ENCODE assay signal across 10 cellular contexts in genomic region chr3:50600141-50600753, GRCh38. TPM values are rescaled to one million over a fixed set of nuclear protein-coding genes. Genes with fewer than 3 reads are reported as not detected.
DNase-seq lines count a peak whose midpoint lies in the region; ATAC-seq and TF ChIP-seq lines count a peak whose summit lies in the region.
"Had no signal": no experiment of that assay in that cellular context is flagged by ENCODE, and none has a peak within 500 bp of the region (broad histone marks: within the 10 kb centered on the region; RNA-seq: fewer than 3 reads in every experiment).

No MANE protein-coding gene starts in this region.

- DNase-seq in activated naive CD4-positive, alpha-beta T cell treated with anti-CD3 and anti-CD28 coated beads, Interleukin-2, amount 10 ng/mL, durations not matched to agents 7 days and 5 days = peak; percentile 38
- DNase-seq in activated naive CD4-positive, alpha-beta T cell (lab: John Stamatoyannopoulos, UW) = no peak
- peak; percentile 58 for DNase-seq in activated naive CD8-positive, alpha-beta T cell treated with anti-CD3 and anti-CD28 coated beads, Interleukin-2, amount 10 ng/mL, durations not matched to agents 7 days and 5 days
- DNase-seq in tibial artery = no peak
- DNase-seq in AG20443 (ENCODE audit: low spot score) = no peak

- H3K27me3 Mint-ChIP-seq in activated naive CD4-positive, alpha-beta T cell treated with anti-CD3 and anti-CD28 coated beads, Interleukin-2, amount 10 ng/mL, durations not matched to agents 7 days and 5 days = peaks cover 5% of the 10 kb centered on the region
- no peaks in the 10 kb centered on the region for H3K27me3 Mint-ChIP-seq in activated naive CD8-positive, alpha-beta T cell treated with anti-CD3 and anti-CD28 coated beads, Interleukin-2, amount 10 ng/mL, durations not matched to agents 7 days and 5 days

- no peaks in the 10 kb centered on the region for H3K9me3 ChIP-seq in mucosa of rectum (ENCODE audit: control insufficient read depth in 2 of 2, low read length in 2 of 2)
- no peaks in the 10 kb centered on the region for H3K9me3 ChIP-seq in tibial artery
- H3K9me3 ChIP-seq: BE2C, MG63 had no signal

- peaks cover 86% of the 10 kb centered on the region for H3K4me1 Mint-ChIP-seq in activated naive CD4-positive, alpha-beta T cell treated with anti-CD3 and anti-CD28 coated beads, Interleukin-2, amount 10 ng/mL, durations not matched to agents 7 days and 5 days
- peaks cover 78% of the 10 kb centered on the region for H3K4me1 Mint-ChIP-seq in activated naive CD8-positive, alpha-beta T cell treated with anti-CD3 and anti-CD28 coated beads, Interleukin-2, amount 10 ng/mL, durations not matched to agents 7 days and 5 days

- no peak for ATAC-seq in activated naive CD8-positive, alpha-beta T cell treated with anti-CD3 and anti-CD28 coated beads, Interleukin-2, amount 10 ng/mL, durations not matched to agents 7 days and 5 days (ENCODE audit: low read depth)
- no peak for ATAC-seq in HG02642 (IDR thresholded peaks at IDR 0.05; ENCODE audit: poor library complexity, unreplicated experiment)
- no peak for ATAC-seq in GM21447 (IDR thresholded peaks at IDR 0.05; ENCODE audit: unreplicated experiment)

- peaks cover 63% of the 10 kb centered on the region for H3K36me3 Mint-ChIP-seq in activated naive CD4-positive, alpha-beta T cell treated with anti-CD3 and anti-CD28 coated beads, Interleukin-2, amount 10 ng/mL, durations not matched to agents 7 days and 5 days
- H3K36me3 Mint-ChIP-seq in activated naive CD8-positive, alpha-beta T cell treated with anti-CD3 and anti-CD28 coated beads, Interleukin-2, amount 10 ng/mL, durations not matched to agents 7 days and 5 days = peaks cover 42% of the 10 kb centered on the region

- H3K4me1 ChIP-seq in mucosa of rectum (ENCODE audit: control insufficient read depth in 2 of 2, insufficient read depth in 2 of 2, low read length in 2 of 2) (peaks cover 45 to 50% of the 10 kb centered on the region in 2 donors), tibial artery (peaks cover 9 to 63% (median 37%) of the 10 kb centered on the region in 4 donors)

- H3K9me3 Mint-ChIP-seq in activated naive CD4-positive, alpha-beta T cell treated with anti-CD3 and anti-CD28 coated beads, Interleukin-2, amount 10 ng/mL, durations not matched to agents 7 days and 5 days = no peaks in the 10 kb centered on the region
- H3K9me3 Mint-ChIP-seq in activated naive CD8-positive, alpha-beta T cell treated with anti-CD3 and anti-CD28 coated beads, Interleukin-2, amount 10 ng/mL, durations not matched to agents 7 days and 5 days = no peaks in the 10 kb centered on the region

- peak overlapping the region; percentile 98 for H3K4me3 Mint-ChIP-seq in activated naive CD4-positive, alpha-beta T cell treated with anti-CD3 and anti-CD28 coated beads, Interleukin-2, amount 10 ng/mL, durations not matched to agents 7 days and 5 days
- peak overlapping the region; percentile 97 for H3K4me3 Mint-ChIP-seq in activated naive CD8-positive, alpha-beta T cell treated with anti-CD3 and anti-CD28 coated beads, Interleukin-2, amount 10 ng/mL, durations not matched to agents 7 days and 5 days

- no peak for TF ChIP-seq CTCF in tibial artery (IDR thresholded peaks at IDR 0.05)

- peak overlapping the region; percentile 74 to 81 for H3K9ac ChIP-seq in mucosa of rectum (ENCODE audit: low read depth in 1 of 2, low read length in 2 of 2)

- H3K4me3 ChIP-seq in mucosa of rectum (ENCODE audit: low read length in 2 of 2) (peak overlapping the region in 1 of 2 donors; percentile 41), tibial artery (no peak overlapping the region)
- H3K4me3 ChIP-seq: MG63 had no signal

- POLR2A ChIA-PET in activated naive CD8-positive, alpha-beta T cell treated with anti-CD3 and anti-CD28 coated beads, Interleukin-2, amount 10 ng/mL, durations not matched to agents 7 days and 5 days (lab: Charles Lee) = interaction anchor here (18.1 to 25.9 kb wide), 4 partner anchors 10 to 262 kb away, joined by 439 to 3572 read pairs (median 1167); partner anchors contain the start of genes C3orf18, CISH, HEMK1 and MAPKAPK3

- H3K27ac ChIP-seq in mucosa of rectum (ENCODE audit: low read depth in 2 of 2, low read length in 2 of 2) = peak overlapping the region; percentile 97 to 99
- peak overlapping the region; percentile 84 to 96 for H3K27ac ChIP-seq in tibial artery

- intact Hi-C loops in tibial artery (cut with DNase I; ENCODE audit: low total_unique reads) = no loop called here

- no peaks in the 10 kb centered on the region for H3K27me3 ChIP-seq in mucosa of rectum (ENCODE audit: control insufficient read depth in 2 of 2, insufficient read depth in 2 of 2, low read length in 2 of 2)
- no peaks in the 10 kb centered on the region for H3K27me3 ChIP-seq in tibial artery
- H3K27me3 ChIP-seq: BE2C, MG63 had no signal

- H3K27ac Mint-ChIP-seq in activated naive CD4-positive, alpha-beta T cell treated with anti-CD3 and anti-CD28 coated beads, Interleukin-2, amount 10 ng/mL, durations not matched to agents 7 days and 5 days = peak overlapping the region; percentile 99
- peak overlapping the region; percentile 100 for H3K27ac Mint-ChIP-seq in activated naive CD8-positive, alpha-beta T cell treated with anti-CD3 and anti-CD28 coated beads, Interleukin-2, amount 10 ng/mL, durations not matched to agents 7 days and 5 days

- H3K36me3 ChIP-seq in mucosa of rectum (ENCODE audit: control insufficient read depth in 2 of 2, insufficient read depth in 2 of 2, low read length in 2 of 2) (peaks cover 3 to 14% of the 10 kb centered on the region in 2 donors), tibial artery (peaks cover 0 to 10% (median 0%) of the 10 kb centered on the region in 3 donors)
- H3K36me3 ChIP-seq: BE2C, MG63 had no signal

- CTCF ChIA-PET in activated naive CD4-positive, alpha-beta T cell treated with anti-CD3 and anti-CD28 coated beads, Interleukin-2, amount 10 ng/mL, durations not matched to agents 7 days and 5 days (lab: Charles Lee) = interaction anchor here (5.0 to 25.1 kb wide), 3 partner anchors 10 to 26 kb away, joined by 34 to 753 read pairs (median 257); partner anchors contain the start of genes C3orf18, CISH and HEMK1

RNA-seq across cellular contexts. Expression of gene CISH, which starts 11.3 kb away (rescaled TPM):
- total RNA-seq in activated naive CD8-positive, alpha-beta T cell treated with anti-CD3 and anti-CD28 coated beads, Interleukin-2, amount 10 ng/mL, durations not matched to agents 7 days and 5 days = 100 to 1,000 TPM; 365 to 400 TPM

RNA-seq across cellular contexts. Expression of gene MAPKAPK3, which starts 16.7 kb away (rescaled TPM):
- total RNA-seq in activated naive CD8-positive, alpha-beta T cell treated with anti-CD3 and anti-CD28 coated beads, Interleukin-2, amount 10 ng/mL, durations not matched to agents 7 days and 5 days = 100 to 1,000 TPM; 176 to 195 TPM

RNA-seq across cellular contexts. Expression of gene HEMK1, which starts 30.9 kb away (rescaled TPM):
- 100 to 1,000 TPM in 1 of 2 experiments, 10 to 100 TPM in 1; 97.4 to 102 TPM for total RNA-seq in activated naive CD8-positive, alpha-beta T cell treated with anti-CD3 and anti-CD28 coated beads, Interleukin-2, amount 10 ng/mL, durations not matched to agents 7 days and 5 days

RNA-seq across cellular contexts. Expression of gene C3orf18, which starts 32.7 kb away (rescaled TPM):
- total RNA-seq in activated naive CD8-positive, alpha-beta T cell treated with anti-CD3 and anti-CD28 coated beads, Interleukin-2, amount 10 ng/mL, durations not matched to agents 7 days and 5 days = 10 to 100 TPM; 53.2 to 58.4 TPM

Comparison
In these comparisons a context has a peak if more than half of its experiments do, and no peak if none do; other contexts are left out.
1. DNase-seq: peak in activated naive CD4-positive, alpha-beta T cell treated with anti-CD3 and anti-CD28 coated beads, Interleukin-2, amount 10 ng/mL, durations not matched to agents 7 days and 5 days (single experiment) and activated naive CD8-positive, alpha-beta T cell treated with anti-CD3 and anti-CD28 coated beads, Interleukin-2, amount 10 ng/mL, durations not matched to agents 7 days and 5 days (single experiment); none in activated naive CD4-positive, alpha-beta T cell (0 of 4), tibial artery (0 of 2) and AG20443 (single experiment).